In genomic region chr12:6968426-6968825, GRCh38 we compare ENCODE assay signal across 11 cellular contexts. TPM values are rescaled to one million over a fixed set of nuclear protein-coding genes. Genes with fewer than 3 reads are reported as not detected.
DNase-seq lines count a peak whose midpoint lies in the region; ATAC-seq and TF ChIP-seq lines count a peak whose summit lies in the region.
"Had no signal": no experiment of that assay in that cellular context is flagged by ENCODE, and none has a peak within 500 bp of the region (broad histone marks: within the 10 kb centered on the region; RNA-seq: fewer than 3 reads in every experiment).

No MANE protein-coding gene starts in this region.

- H3K4me3 ChIP-seq in KMS-11 (IDR thresholded peaks at IDR 0.05; ENCODE audit: insufficient read depth, low read depth, low read length) (no peak overlapping the region), body of pancreas (no peak overlapping the region), left lung (peak overlapping the region in 1 of 2 donors; percentile 99)

- H3K27me3 Mint-ChIP-seq in Calu3 (ENCODE audit: unreplicated experiment) = no peaks in the 10 kb centered on the region
- no peaks in the 10 kb centered on the region for H3K27me3 Mint-ChIP-seq in osteocyte (ENCODE audit: unreplicated experiment)

- H3K27ac ChIP-seq in KMS-11 = no peak overlapping the region
- peak overlapping the region in 3 of 4 donors; percentile 86 to 99 (median 99) for H3K27ac ChIP-seq in body of pancreas
- no peak overlapping the region for H3K27ac ChIP-seq in left lung
- H3K27ac ChIP-seq: WERI-Rb-1 had no signal

- no peaks in the 10 kb centered on the region for H4K20me1 ChIP-seq in KMS-11 (ENCODE audit: insufficient read depth)

- peak overlapping the region; percentile 69 for H3K4me2 ChIP-seq in KMS-11

- H3K4me3 Mint-ChIP-seq in Calu3 (ENCODE audit: low read depth, unreplicated experiment) (peak overlapping the region; percentile 81), osteocyte (ENCODE audit: unreplicated experiment) (peak overlapping the region; percentile 100)

- no TSS peak for BruUV-seq in Calu3 (replicated peaks; lab: Mats Ljungman, UMichigan)

- H3K4me1 ChIP-seq in KMS-11 (ENCODE audit: low read depth, poor library complexity, severe bottlenecking) (peaks cover 34% of the 10 kb centered on the region), body of pancreas (peaks cover 70% of the 10 kb centered on the region), left lung (peaks cover 26 to 73% of the 10 kb centered on the region in 2 donors)

- intact Hi-C loops in Calu3 (cut with micrococcal nuclease; ENCODE audit: unreplicated experiment) = no loop called here
- intact Hi-C loops in body of pancreas (cut with DNase I) = no loop called here
- intact Hi-C loops in left lung (cut with DNase I) = no loop called here

- DNase-seq in Calu3 = no peak
- no peak for DNase-seq in body of pancreas
- DNase-seq in osteocyte (ENCODE audit: extremely low spot score, unreplicated experiment) = no peak
- no peak for DNase-seq in GM19240 (ENCODE audit: insufficient read length, low spot score)
- no peak for DNase-seq in cerebellar nuclear complex (lab: John Stamatoyannopoulos, UW)
- DNase-seq in left lung = no peak
- DNase-seq: NCI-H345, WERI-Rb-1 had no signal

- WGBS in body of pancreas, 2 donors = 42 to 45% methylated on average over 8 to 9 of the region's 9 CpGs

- H3K4me1 Mint-ChIP-seq in Calu3 (ENCODE audit: low read depth, unreplicated experiment) (peaks cover 46% of the 10 kb centered on the region), osteocyte (ENCODE audit: unreplicated experiment) (peaks cover 36% of the 10 kb centered on the region)

- no peak for ATAC-seq in body of pancreas
- no peak for ATAC-seq in HG02870 (IDR thresholded peaks at IDR 0.05; ENCODE audit: unreplicated experiment)
- no peak for ATAC-seq in left lung

- H3K9ac ChIP-seq in KMS-11 = no peak overlapping the region; the same call in 1 of the 2 replicates

- TF ChIP-seq POLR2A in body of pancreas (IDR thresholded peaks at IDR 0.05) = no peak

- H3K36me3 ChIP-seq in KMS-11 (ENCODE audit: insufficient read depth) = peaks cover 8% of the 10 kb centered on the region; the same call in 1 of the 2 replicates
- peaks cover 0 to 2% of the 10 kb centered on the region in 2 donors for H3K36me3 ChIP-seq in body of pancreas (replicated peaks in 1 of 2; ENCODE audit: insufficient read depth in 1 of 2, low read depth in 2 of 2)
- peaks cover 3 to 38% of the 10 kb centered on the region in 2 donors for H3K36me3 ChIP-seq in left lung

- no peak for TF ChIP-seq CTCF in Calu3 (IDR thresholded peaks at IDR 0.05; ENCODE audit: unreplicated experiment)
- no peak for TF ChIP-seq CTCF in KMS-11 (conservative IDR thresholded peaks at IDR 0.05; ENCODE audit: low read depth, low read length)
- no peak for TF ChIP-seq CTCF in body of pancreas (IDR thresholded peaks at IDR 0.05)
- TF ChIP-seq CTCF in osteocyte (IDR thresholded peaks at IDR 0.05) = no peak
- no peak for TF ChIP-seq CTCF in left lung (IDR thresholded peaks at IDR 0.05)

- H3K36me3 Mint-ChIP-seq in Calu3 (ENCODE audit: insufficient read depth, unreplicated experiment) (peaks cover 92% of the 10 kb centered on the region), osteocyte (ENCODE audit: unreplicated experiment) (peaks cover 21% of the 10 kb centered on the region)

- H3K9me3 Mint-ChIP-seq in Calu3 (ENCODE audit: low read depth, unreplicated experiment) (no peaks in the 10 kb centered on the region), osteocyte (ENCODE audit: unreplicated experiment) (no peaks in the 10 kb centered on the region)

- CTCF ChIA-PET in Calu3 (lab: Charles Lee) = interaction anchor here (0.6 to 1.5 kb wide), 3 partner anchors 22 to 37 kb away, joined by 4 to 6 read pairs (median 4); no protein-coding TSS in a partner anchor

- no peaks in the 10 kb centered on the region for H3K9me3 ChIP-seq in body of pancreas
- no peaks in the 10 kb centered on the region for H3K9me3 ChIP-seq in left lung

- H3K79me2 ChIP-seq in KMS-11 (ENCODE audit: insufficient read depth, low read depth) = peaks cover 50% of the 10 kb centered on the region

- H2AFZ ChIP-seq in KMS-11 (ENCODE audit: low read depth) = no peak overlapping the region

- H3K27ac Mint-ChIP-seq in Calu3 (ENCODE audit: unreplicated experiment) (peak overlapping the region; percentile 88), osteocyte (ENCODE audit: unreplicated experiment) (peak overlapping the region; percentile 100)

- H3K27me3 ChIP-seq in KMS-11 (ENCODE audit: insufficient read depth, low read depth) (no peaks in the 10 kb centered on the region), body of pancreas (no peaks in the 10 kb centered on the region), left lung (no peaks in the 10 kb centered on the region)

RNA-seq across cellular contexts. Expression of gene PHB2, which starts 2.0 kb away (rescaled TPM):
- 182 and 195 TPM in 2 replicates for total RNA-seq in Calu3 (2022)
- 100 to 1,000 TPM in 1 of 2 donors, 10 to 100 TPM in 1; 83.4 to 125 TPM for total RNA-seq in body of pancreas
- total RNA-seq in osteocyte = 202 and 205 TPM in 2 replicates
- total RNA-seq in left lung = 100 to 1,000 TPM; 113 to 142 TPM

RNA-seq across cellular contexts. Expression of gene EMG1, which starts 2.3 kb away (rescaled TPM):
- total RNA-seq in Calu3 (2022) (73.1 and 80.5 TPM in 2 replicates), body of pancreas (10 to 100 TPM in 1 of 2 donors, 1 to 10 TPM in 1; 8.3 to 15.5 TPM), osteocyte (29.5 and 29.8 TPM in 2 replicates), left lung (10 to 100 TPM; 36.3 to 46.6 TPM)

RNA-seq across cellular contexts. Expression of gene PTPN6, which starts 17.3 kb away (rescaled TPM):
- 42.4 and 46.3 TPM in 2 replicates for total RNA-seq in Calu3 (2022)
- 10 to 100 TPM; 18.4 to 19.4 TPM for total RNA-seq in body of pancreas
- total RNA-seq in osteocyte = 0.29 and 0.94 TPM in 2 replicates
- total RNA-seq in left lung = 100 to 1,000 TPM in 1 of 2 donors, 10 to 100 TPM in 1; 74.6 to 145 TPM

RNA-seq across cellular contexts. Expression of gene C12orf57, which starts 24.6 kb away (rescaled TPM):
- total RNA-seq in Calu3 (2022) (96.7 and 103 TPM in 2 replicates), body of pancreas (100 to 1,000 TPM; 219 to 302 TPM), osteocyte (287 and 309 TPM in 2 replicates), left lung (100 to 1,000 TPM; 159 to 194 TPM)

RNA-seq across cellular contexts. Expression of gene RNU7-1, which starts 24.8 kb away (rescaled TPM):
- total RNA-seq in Calu3 (2022) = not detected in 2 replicates
- not detected for total RNA-seq in body of pancreas
- total RNA-seq in osteocyte = not detected in 2 replicates
- total RNA-seq in left lung = not detected
- total RNA-seq: cardiac septum had no signal

Comparison
In these comparisons a context has a peak if more than half of its experiments do, and no peak if none do; other contexts are left out.
1. H3K27ac ChIP-seq: peak in body of pancreas (3 of 4); none in KMS-11 (single experiment) and left lung (0 of 2).
2. RNA of gene PTPN6, which starts 17.3 kb away (total RNA-seq): 74.6 to 145 TPM in left lung, 42.4 to 46.3 TPM in Calu3 and 18.4 to 19.4 TPM in body of pancreas; 0.29 to 0.94 TPM in osteocyte; every median in the first group is over 10 times any median in the second.